In genomic region chr6:48289841-48290240, GRCh38 we compare ENCODE assay signal across 1 cellular context.
TF ChIP-seq lines count a peak whose summit lies in the region.

No MANE protein-coding gene starts in this region.

TF ChIP-seq in H1, 55 proteins besides CTCF, POLR2A, EP300 and RAD21:
- TF ChIP-seq CHD2 (IDR thresholded peaks at IDR 0.05; ENCODE audit: low read length) (no peak), SP2 (IDR thresholded peaks at IDR 0.05; ENCODE audit: low read length) (no peak), MAFK (IDR thresholded peaks at IDR 0.05; ENCODE audit: low read depth, low read length) (no peak)
